ENCODE assay signal across 10 cellular contexts in genomic region chr6:2793491-2794151, GRCh38. TPM values are rescaled to one million over a fixed set of nuclear protein-coding genes. Genes with fewer than 3 reads are reported as not detected.
DNase-seq lines count a peak whose midpoint lies in the region; ATAC-seq, FAIRE-seq and TF ChIP-seq lines count a peak whose summit lies in the region.
"Had no signal": no experiment of that assay in that cellular context is flagged by ENCODE, and none has a peak within 500 bp of the region (broad histone marks: within the 10 kb centered on the region; RNA-seq: fewer than 3 reads in every experiment).

No MANE protein-coding gene starts in this region.

- H3K27me3 ChIP-seq in Peyer's patch (no peaks in the 10 kb centered on the region), neutrophil (no peaks in the 10 kb centered on the region)

- peaks cover 3% of the 10 kb centered on the region for H3K36me3 Mint-ChIP-seq in endothelial cell (ENCODE audit: low read depth, unreplicated experiment)

- TF ChIP-seq POLR2A in Peyer's patch (IDR thresholded peaks at IDR 0.05), result no peak

- TF ChIP-seq CTCF in Peyer's patch (IDR thresholded peaks at IDR 0.05) (no peak), choroid plexus epithelial cell (conservative IDR thresholded peaks at IDR 0.05; ENCODE audit: low read depth, low read length) (no peak), neutrophil (IDR thresholded peaks at IDR 0.05) (no peak), endothelial cell (IDR thresholded peaks at IDR 0.05; ENCODE audit: unreplicated experiment) (no peak), kidney (IDR thresholded peaks at IDR 0.05; ENCODE audit: borderline replicate concordance, extremely low read depth, insufficient read depth) (no peak), GM13976 (IDR thresholded peaks at IDR 0.05; ENCODE audit: borderline replicate concordance, control extremely low read depth, extremely low read depth, insufficient read depth, missing control alignments) (no peak)

- H3K9me3 ChIP-seq in Peyer's patch (no peaks in the 10 kb centered on the region), neutrophil (no peaks in the 10 kb centered on the region), kidney (ENCODE audit: control insufficient read depth in 1 of 2, low read length in 2 of 2) (no peaks in the 10 kb centered on the region)

- H3K4me3 Mint-ChIP-seq in endothelial cell (ENCODE audit: unreplicated experiment), result no peak overlapping the region

- peaks cover 28% of the 10 kb centered on the region for H3K4me1 Mint-ChIP-seq in endothelial cell (ENCODE audit: unreplicated experiment)

- H3K4me3 ChIP-seq in Peyer's patch (no peak overlapping the region), choroid plexus epithelial cell (ENCODE audit: low read depth, low read length) (no peak overlapping the region), neutrophil (ENCODE audit: low read depth in 1 of 2, low read length in 1 of 2) (peak overlapping the region; percentile 32 to 37), kidney (ENCODE audit: low read length in 2 of 2) (no peak overlapping the region)

- no peaks in the 10 kb centered on the region for H3K9me3 Mint-ChIP-seq in endothelial cell (ENCODE audit: unreplicated experiment)

- H3K4me1 ChIP-seq in Peyer's patch (peaks cover 0 to 18% (median 0%) of the 10 kb centered on the region in 4 donors), neutrophil (ENCODE audit: control insufficient read depth in 1 of 2, insufficient read depth in 1 of 2, low read depth in 1 of 2, low read length in 1 of 2) (peaks cover 79 to 80% of the 10 kb centered on the region in 2 experiments), kidney (ENCODE audit: control insufficient read depth in 1 of 2, insufficient read depth in 1 of 2, low read depth in 1 of 2, low read length in 2 of 2) (peaks cover 0 to 4% of the 10 kb centered on the region in 2 donors)

- intact Hi-C loops in kidney (cut with DNase I), result no loop called here

- H3K36me3 ChIP-seq in Peyer's patch, result no peaks in the 10 kb centered on the region
- H3K36me3 ChIP-seq in neutrophil, result no peaks in the 10 kb centered on the region
- H3K36me3 ChIP-seq in kidney (ENCODE audit: control insufficient read depth in 1 of 2, insufficient read depth in 2 of 2, low read length in 2 of 2), result no peaks in the 10 kb centered on the region

- no peak for ATAC-seq in HG03442 (IDR thresholded peaks at IDR 0.05; ENCODE audit: unreplicated experiment)

- DNase-seq in GM19240 (ENCODE audit: insufficient read length, low spot score), result peak; percentile 10
- peak in 2 of 3 donors; percentile 66 to 78 for DNase-seq in Peyer's patch
- DNase-seq in choroid plexus epithelial cell (ENCODE audit: low read depth), result peak; percentile 21
- no peak for DNase-seq in endothelial cell (ENCODE audit: low spot score)
- DNase-seq in kidney, result no peak
- DNase-seq in GM13976 (ENCODE audit: low spot score), result no peak

- no peak overlapping the region for H3K9ac ChIP-seq in kidney (ENCODE audit: low read length in 2 of 2)

- peaks cover 3% of the 10 kb centered on the region for H3K27me3 Mint-ChIP-seq in endothelial cell (ENCODE audit: unreplicated experiment)

- in situ Hi-C loops in GM13976 (cut with MboI; ENCODE audit: low sequenced_read_pairs, unreplicated experiment), result no loop called here

- H3K27ac Mint-ChIP-seq in endothelial cell (ENCODE audit: unreplicated experiment), result no peak overlapping the region

- H3K27ac ChIP-seq in Peyer's patch, result peak overlapping the region in 2 of 4 donors; percentile 4 to 36
- H3K27ac ChIP-seq in neutrophil, result peak overlapping the region; percentile 90
- no peak overlapping the region for H3K27ac ChIP-seq in kidney (ENCODE audit: low read depth in 2 of 2, low read length in 2 of 2)

- FAIRE-seq in kidney (lab: Jason Lieb, UNC), result no peak
- FAIRE-seq: colon, RCC 7860 had no signal

RNA-seq across cellular contexts. Expression of gene WRNIP1, which starts 28.4 kb away (rescaled TPM):
- 10 to 100 TPM; 34.7 to 48.2 (median 39.6) TPM for total RNA-seq in Peyer's patch
- total RNA-seq in endothelial cell (ENCODE audit: unreplicated experiment), result 48.6 TPM
- 38.0 TPM for total RNA-seq in kidney
- polyA plus RNA-seq in kidney (ENCODE audit: insufficient read depth, low read depth, low replicate concordance), result 46.3 TPM

RNA-seq across cellular contexts. Expression of gene MYLK4, which starts 42.9 kb away (rescaled TPM):
- total RNA-seq in Peyer's patch, result 1 to 10 TPM in 1 of 4 donors, under 1 TPM in 3; 0.35 to 2.4 (median 0.81) TPM
- total RNA-seq in endothelial cell (ENCODE audit: unreplicated experiment), result 0.97 TPM
- total RNA-seq in kidney, result 1.3 TPM
- polyA plus RNA-seq in kidney (ENCODE audit: insufficient read depth, low read depth, low replicate concordance), result 1.1 TPM

RNA-seq across cellular contexts. Expression of gene SERPINB1, which starts 48.0 kb away (rescaled TPM):
- 100 to 1,000 TPM in 1 of 4 donors, 10 to 100 TPM in 3; 58.6 to 122 (median 86.4) TPM for total RNA-seq in Peyer's patch
- 16.6 TPM for total RNA-seq in endothelial cell (ENCODE audit: unreplicated experiment)
- 86.4 TPM for total RNA-seq in kidney
- 37.4 TPM for polyA plus RNA-seq in kidney (ENCODE audit: insufficient read depth, low read depth, low replicate concordance)

Comparison
In these comparisons a context has a peak if more than half of its experiments do, and no peak if none do; other contexts are left out.
1. DNase-seq: peak in GM19240 (single experiment), Peyer's patch (2 of 3) and choroid plexus epithelial cell (single experiment); none in endothelial cell (single experiment), kidney (single experiment) and GM13976 (single experiment).
2. H3K4me3 ChIP-seq: peak in neutrophil (2 of 2); none in Peyer's patch (0 of 4), choroid plexus epithelial cell (single experiment) and kidney (0 of 2).